ENCODE assay signal across 10 cellular contexts in genomic region chr7:94909023-94909466, GRCh38. TPM values are rescaled to one million over a fixed set of nuclear protein-coding genes. Genes with fewer than 3 reads are reported as not detected.
DNase-seq lines count a peak whose midpoint lies in the region; ATAC-seq and TF ChIP-seq lines count a peak whose summit lies in the region.
"Had no signal": no experiment of that assay in that cellular context is flagged by ENCODE, and none has a peak within 500 bp of the region (broad histone marks: within the 10 kb centered on the region; RNA-seq: fewer than 3 reads in every experiment).

No MANE protein-coding gene starts in this region.

- no peak for ATAC-seq in natural killer cell treated with Interleukin-12 subunit alpha and Interleukin-12 subunit beta and Interleukin-15 and Interleukin-18, amount 100 ng/mL, for 72 hours
- ATAC-seq in HG02678 (IDR thresholded peaks at IDR 0.05; ENCODE audit: unreplicated experiment), result no peak

- TF ChIP-seq EP300 in esophagus muscularis mucosa (IDR thresholded peaks at IDR 0.05), result no peak

- H3K27ac ChIP-seq in esophagus muscularis mucosa (replicated peaks in 1 of 4), result peak overlapping the region; percentile 81 to 88 (median 84)
- no peak overlapping the region for H3K27ac ChIP-seq in urinary bladder (ENCODE audit: low read depth)

- H3K4me3 Mint-ChIP-seq in natural killer cell treated with Interleukin-12 subunit alpha and Interleukin-12 subunit beta and Interleukin-15 and Interleukin-18, amount 100 ng/mL, for 72 hours, result peak overlapping the region; percentile 51

- TF ChIP-seq CTCF in esophagus muscularis mucosa (IDR thresholded peaks at IDR 0.05), result no peak

- 52% methylated on average over 4 of the region's 4 CpGs for WGBS in esophagus muscularis mucosa
- 49% methylated on average over 4 of the region's 4 CpGs for WGBS in urinary bladder

- H3K27me3 ChIP-seq in esophagus muscularis mucosa, result no peaks in the 10 kb centered on the region

- no peaks in the 10 kb centered on the region for H3K36me3 ChIP-seq in esophagus muscularis mucosa
- H3K36me3 ChIP-seq in urinary bladder (ENCODE audit: insufficient read depth), result no peaks in the 10 kb centered on the region

- H3K9me3 ChIP-seq in esophagus muscularis mucosa, result no peaks in the 10 kb centered on the region

- H3K27me3 Mint-ChIP-seq in natural killer cell treated with Interleukin-12 subunit alpha and Interleukin-12 subunit beta and Interleukin-15 and Interleukin-18, amount 100 ng/mL, for 72 hours, result peaks cover 19 to 32% of the 10 kb centered on the region in 2 donors

- H3K27ac Mint-ChIP-seq in natural killer cell treated with Interleukin-12 subunit alpha and Interleukin-12 subunit beta and Interleukin-15 and Interleukin-18, amount 100 ng/mL, for 72 hours, result no peak overlapping the region
- H3K27ac Mint-ChIP-seq: stimulated activated naive CD8-positive, alpha-beta T cell treated with anti-CD3 and anti-CD28 coated beads, Interleukin-15, Interleukin-2, amounts not matched to agents 100 ng/mL and 50 ng/mL, for 24 hours had no signal

- intact Hi-C loops in esophagus muscularis mucosa (cut with DNase I), result loop anchor here (10.0 kb wide), 2 partner anchors 186 to 286 kb away; no protein-coding TSS in a partner anchor

- H3K4me3 ChIP-seq in esophagus muscularis mucosa, result peak overlapping the region; percentile 70 to 86 (median 74)
- H3K4me3 ChIP-seq in urinary bladder (ENCODE audit: low read depth, low read length), result peak overlapping the region; percentile 91

- TF ChIP-seq POLR2A in esophagus muscularis mucosa (IDR thresholded peaks at IDR 0.05; ENCODE audit: low read depth), result no peak

- peaks cover 15 to 48% (median 39%) of the 10 kb centered on the region in 4 donors for H3K4me1 ChIP-seq in esophagus muscularis mucosa
- H3K4me1 ChIP-seq in urinary bladder (ENCODE audit: insufficient read depth), result no peaks in the 10 kb centered on the region

- H3K36me3 Mint-ChIP-seq in natural killer cell treated with Interleukin-12 subunit alpha and Interleukin-12 subunit beta and Interleukin-15 and Interleukin-18, amount 100 ng/mL, for 72 hours, result no peaks in the 10 kb centered on the region

- DNase-seq in NCI-H82 (lab: John Stamatoyannopoulos, UW), result peak; percentile 39
- DNase-seq in NCI-H82 treated with DMSO at 0.1 percent for 48 hours (lab: John Stamatoyannopoulos, UW; ENCODE audit: unreplicated experiment), result no peak
- no peak for DNase-seq in esophagus muscularis mucosa (ENCODE audit: extremely low spot score)
- no peak for DNase-seq in natural killer cell treated with Interleukin-12 subunit alpha and Interleukin-12 subunit beta and Interleukin-15 and Interleukin-18, amount 100 ng/mL, for 72 hours (ENCODE audit: low spot score)
- DNase-seq in activated CD4-positive, CD25-positive, alpha-beta regulatory T cell (lab: John Stamatoyannopoulos, UW), result no peak
- DNase-seq in COR-L47 (lab: John Stamatoyannopoulos, UW), result no peak
- DNase-seq: Karpas-422 had no signal

- H3K4me1 Mint-ChIP-seq in natural killer cell treated with Interleukin-12 subunit alpha and Interleukin-12 subunit beta and Interleukin-15 and Interleukin-18, amount 100 ng/mL, for 72 hours (ENCODE audit: low read depth in 2 of 2), result peaks cover 0 to 6% of the 10 kb centered on the region in 2 donors

- H3K9me3 Mint-ChIP-seq in natural killer cell treated with Interleukin-12 subunit alpha and Interleukin-12 subunit beta and Interleukin-15 and Interleukin-18, amount 100 ng/mL, for 72 hours, result no peaks in the 10 kb centered on the region
- H3K9me3 Mint-ChIP-seq: stimulated activated naive CD8-positive, alpha-beta T cell treated with anti-CD3 and anti-CD28 coated beads, Interleukin-15, Interleukin-2, amounts not matched to agents 100 ng/mL and 50 ng/mL, for 24 hours had no signal

RNA-seq across cellular contexts. Expression of gene PPP1R9A, which starts 1.7 kb away (rescaled TPM):
- 10 to 100 TPM; 22.4 to 27.5 (median 23.3) TPM for total RNA-seq in esophagus muscularis mucosa
- total RNA-seq in natural killer cell treated with Interleukin-12 subunit alpha and Interleukin-12 subunit beta and Interleukin-15 and Interleukin-18, amount 100 ng/mL, for 72 hours, result 1 to 10 TPM in 1 of 2 donors, under 1 TPM in 1; 0.69 to 1.8 TPM
- 28.6 TPM for total RNA-seq in urinary bladder
- polyA plus RNA-seq in urinary bladder, result 3.5 TPM

Comparison
In these comparisons a context has a peak if more than half of its experiments do, and no peak if none do; other contexts are left out.
1. RNA of gene PPP1R9A, which starts 1.7 kb away (total RNA-seq): 28.6 TPM in urinary bladder (single experiment) and 22.4 to 27.5 TPM in esophagus muscularis mucosa; 0.69 to 1.8 TPM in natural killer cell treated with Interleukin-12 subunit alpha and Interleukin-12 subunit beta and Interleukin-15 and Interleukin-18, amount 100 ng/mL, for 72 hours; every median in the first group is over 4 times any median in the second.